17 cellular contexts compared by ENCODE assay signal in genomic region chr5:119379929-119380328, GRCh38. TPM values are rescaled to one million over a fixed set of nuclear protein-coding genes. Genes with fewer than 3 reads are reported as not detected.
DNase-seq lines count a peak whose midpoint lies in the region; ATAC-seq and TF ChIP-seq lines count a peak whose summit lies in the region.
"Had no signal": no experiment of that assay in that cellular context is flagged by ENCODE, and none has a peak within 500 bp of the region (broad histone marks: within the 10 kb centered on the region; RNA-seq: fewer than 3 reads in every experiment).

No MANE protein-coding gene starts in this region.

- H3K9me3 ChIP-seq in IMR-90 (ENCODE audit: control insufficient read depth, insufficient read depth, low read length) (no peaks in the 10 kb centered on the region), stomach smooth muscle (ENCODE audit: control insufficient read depth in 2 of 2, low read length in 2 of 2) (no peaks in the 10 kb centered on the region), endodermal cell (ENCODE audit: control insufficient read depth, low read length) (no peaks in the 10 kb centered on the region)
- H3K9me3 ChIP-seq: body of pancreas, gastrocnemius medialis had no signal

- no peak for TF ChIP-seq POLR2A in IMR-90 (IDR thresholded peaks at IDR 0.05; ENCODE audit: low read depth, low read length)

- no peak for DNase-seq in activated naive CD4-positive, alpha-beta T cell treated with anti-CD3 and anti-CD28 coated beads for 36 hours
- DNase-seq in activated naive CD4-positive, alpha-beta T cell treated with anti-CD3 and anti-CD28 coated beads, Interleukin-2, amount 50 U/mL, for 16 hours = no peak
- DNase-seq in IMR-90 (no peak), NK-92 (lab: John Stamatoyannopoulos, UW; ENCODE audit: unreplicated experiment) (no peak), endodermal cell (no peak), hippocampal formation (lab: John Stamatoyannopoulos, UW) (no peak)
- DNase-seq: activated CD4-positive, CD25-positive, alpha-beta regulatory T cell; activated T-cell treated with anti-CD3 and anti-CD28 coated beads, Interleukin-2, amount 50 U/mL, for 4 hours; body of pancreas; gastrocnemius medialis; H9; mesendoderm; NCI-H187 treated with DMSO at 0.1 percent for 48 hours; PC-9 had no signal

- no TSS peak for BruUV-seq in IMR-90 (replicated peaks; lab: Mats Ljungman, UMichigan)

- peak overlapping the region; percentile 73 for H4K5ac ChIP-seq in IMR-90 (ENCODE audit: low read depth, low read length)

- no peaks in the 10 kb centered on the region for H3K27me3 Mint-ChIP-seq in activated naive CD4-positive, alpha-beta T cell treated with anti-CD3 and anti-CD28 coated beads for 36 hours (ENCODE audit: low read depth)
- H3K27me3 Mint-ChIP-seq in dendritic cell treated with granulocyte-macrophage colony-stimulating factor and Interleukin-4, amounts not matched to agents 40 ng/mL and 50 ng/mL, for 4 days = no peaks in the 10 kb centered on the region
- H3K27me3 Mint-ChIP-seq in endodermal cell (ENCODE audit: insufficient read depth) = no peaks in the 10 kb centered on the region

- peak overlapping the region; percentile 81 for H3K18ac ChIP-seq in IMR-90 (ENCODE audit: low read depth, low read length)

- H3K4me1 ChIP-seq in IMR-90 (ENCODE audit: control insufficient read depth, insufficient read depth, low read length) (peaks cover 25% of the 10 kb centered on the region), stomach smooth muscle (ENCODE audit: control insufficient read depth, insufficient read depth, low read length) (peaks cover 7% of the 10 kb centered on the region), endodermal cell (ENCODE audit: control insufficient read depth, insufficient read depth, low read length) (peaks cover 7% of the 10 kb centered on the region)
- H3K4me1 ChIP-seq: body of pancreas, gastrocnemius medialis had no signal

- H3K9me1 ChIP-seq in IMR-90 (ENCODE audit: insufficient read depth, low read length) = peaks cover 10% of the 10 kb centered on the region

- TF ChIP-seq CTCF in IMR-90 (conservative IDR thresholded peaks at IDR 0.05; ENCODE audit: low read depth, low read length) = no peak
- no peak for TF ChIP-seq CTCF in endodermal cell (conservative IDR thresholded peaks at IDR 0.05)

- peak overlapping the region; percentile 53 for H4K91ac ChIP-seq in IMR-90 (ENCODE audit: insufficient read depth, low read depth, low read length)

- no peak overlapping the region for H3K9ac ChIP-seq in IMR-90 (ENCODE audit: low read depth, low read length)
- no peak overlapping the region for H3K9ac ChIP-seq in stomach smooth muscle (ENCODE audit: low read length in 2 of 2)
- no peak overlapping the region for H3K9ac ChIP-seq in endodermal cell (ENCODE audit: extremely low read depth, low read length, poor library complexity, severe bottlenecking)

- TF ChIP-seq RAD21 in IMR-90 (IDR thresholded peaks at IDR 0.05; ENCODE audit: low read length) = no peak

- H3K27ac Mint-ChIP-seq in activated naive CD4-positive, alpha-beta T cell treated with anti-CD3 and anti-CD28 coated beads for 36 hours = peak overlapping the region; percentile 83
- H3K27ac Mint-ChIP-seq in dendritic cell treated with granulocyte-macrophage colony-stimulating factor and Interleukin-4, amounts not matched to agents 40 ng/mL and 50 ng/mL, for 4 days = peak overlapping the region; percentile 44
- H3K27ac Mint-ChIP-seq in endodermal cell = no peak overlapping the region

- H3K27me3 ChIP-seq in IMR-90 (ENCODE audit: control insufficient read depth, insufficient read depth, low read length) = no peaks in the 10 kb centered on the region
- no peaks in the 10 kb centered on the region for H3K27me3 ChIP-seq in stomach smooth muscle (ENCODE audit: control insufficient read depth in 1 of 2, insufficient read depth in 2 of 2, low read length in 2 of 2)
- H3K27me3 ChIP-seq in endodermal cell (ENCODE audit: control insufficient read depth, insufficient read depth, low read length, poor library complexity, severe bottlenecking) = no peaks in the 10 kb centered on the region
- H3K27me3 ChIP-seq: body of pancreas, gastrocnemius medialis had no signal

- H3K79me1 ChIP-seq in IMR-90 (ENCODE audit: low read depth in 1 of 2, low read length in 2 of 2) = peaks cover 12 to 24% of the 10 kb centered on the region in 2 experiments; a peak in 3 of 4 replicates

- no peak overlapping the region for H2AK9ac ChIP-seq in IMR-90 (replicated peaks; ENCODE audit: low read depth, low read length, poor library complexity)

- dilution Hi-C loops in IMR-90 (cut with HindIII; ENCODE audit: low sequenced_read_pairs, unreplicated experiment) = no loop called here

- no peak overlapping the region for H3K4me3 Mint-ChIP-seq in activated naive CD4-positive, alpha-beta T cell treated with anti-CD3 and anti-CD28 coated beads for 36 hours
- H3K4me3 Mint-ChIP-seq in dendritic cell treated with granulocyte-macrophage colony-stimulating factor and Interleukin-4, amounts not matched to agents 40 ng/mL and 50 ng/mL, for 4 days = no peak overlapping the region
- H3K4me3 Mint-ChIP-seq in endodermal cell = no peak overlapping the region
- H3K4me3 Mint-ChIP-seq: H9 had no signal

- no peak overlapping the region for H2BK15ac ChIP-seq in IMR-90 (ENCODE audit: low read depth, low read length)

- POLR2A ChIA-PET in IMR-90 (lab: Charles Lee; ENCODE audit: unreplicated experiment) = no interaction called here

- peak overlapping the region; percentile 46; the same call in 1 of the 2 replicates for H3K4ac ChIP-seq in IMR-90 (ENCODE audit: low read depth, low read length)

- no peak overlapping the region for H3K4me2 ChIP-seq in IMR-90 (ENCODE audit: low read depth, low read length)
- H3K4me2 ChIP-seq: PC-9 had no signal

- in situ Hi-C loops in IMR-90 (cut with MboI; ENCODE audit: low sequenced_read_pairs) = no loop called here

- ATAC-seq in IMR-90 (ENCODE audit: low read depth) = no peak
- ATAC-seq: body of pancreas, gastrocnemius medialis, SK-N-SH treated with all-trans-retinoic acid at 6 μM for 48 hours had no signal

- H3K4me1 Mint-ChIP-seq in activated naive CD4-positive, alpha-beta T cell treated with anti-CD3 and anti-CD28 coated beads for 36 hours (ENCODE audit: low read depth) = peaks cover 84% of the 10 kb centered on the region
- peaks cover 68% of the 10 kb centered on the region for H3K4me1 Mint-ChIP-seq in dendritic cell treated with granulocyte-macrophage colony-stimulating factor and Interleukin-4, amounts not matched to agents 40 ng/mL and 50 ng/mL, for 4 days (ENCODE audit: low read depth)
- peaks cover 16% of the 10 kb centered on the region for H3K4me1 Mint-ChIP-seq in endodermal cell

- CTCF ChIA-PET in activated naive CD4-positive, alpha-beta T cell treated with anti-CD3 and anti-CD28 coated beads for 36 hours (lab: Charles Lee) = interaction anchor here (0.8 to 2.1 kb wide), 7 partner anchors 10 to 392 kb away, joined by 3 to 8 read pairs (median 4); partner anchors contain the start of gene DTWD2
- CTCF ChIA-PET in IMR-90 (lab: Yijun Ruan, JAX) = interaction anchor here (0.7 to 1.4 kb wide), 2 partner anchors 33 to 142 kb away, joined by 3 read pairs; no protein-coding TSS in a partner anchor

- no peaks in the 10 kb centered on the region for H3K9me3 Mint-ChIP-seq in activated naive CD4-positive, alpha-beta T cell treated with anti-CD3 and anti-CD28 coated beads for 36 hours
- H3K9me3 Mint-ChIP-seq in dendritic cell treated with granulocyte-macrophage colony-stimulating factor and Interleukin-4, amounts not matched to agents 40 ng/mL and 50 ng/mL, for 4 days = no peaks in the 10 kb centered on the region
- H3K9me3 Mint-ChIP-seq in endodermal cell = no peaks in the 10 kb centered on the region
- H3K9me3 Mint-ChIP-seq: activated T-cell treated with anti-CD3 and anti-CD28 coated beads, Interleukin-2, amount 50 U/mL, for 4 hours; H9 had no signal

- H3K27ac ChIP-seq in IMR-90 (ENCODE audit: insufficient read depth, low read length) = no peak overlapping the region
- peak overlapping the region; percentile 33 for H3K27ac ChIP-seq in stomach smooth muscle (ENCODE audit: low read length)
- no peak overlapping the region for H3K27ac ChIP-seq in endodermal cell (ENCODE audit: low read depth, low read length)
- H3K27ac ChIP-seq: body of pancreas, gastrocnemius medialis, PC-9 had no signal

- intact Hi-C loops in activated naive CD4-positive, alpha-beta T cell treated with anti-CD3 and anti-CD28 coated beads for 36 hours (cut with micrococcal nuclease) = loop anchor here (1.0 kb wide), 1 partner anchor 11 kb away; no protein-coding TSS in a partner anchor
- intact Hi-C loops in IMR-90 (cut with micrococcal nuclease) = no loop called here
- intact Hi-C loops in dendritic cell treated with granulocyte-macrophage colony-stimulating factor and Interleukin-4, amounts not matched to agents 40 ng/mL and 50 ng/mL, for 4 days (cut with micrococcal nuclease) = no loop called here

- no peak overlapping the region for H2AFZ ChIP-seq in IMR-90 (replicated peaks; ENCODE audit: low read length, poor library complexity)
- H2AFZ ChIP-seq: PC-9 had no signal

- H3K14ac ChIP-seq in IMR-90 (replicated peaks; ENCODE audit: low read depth, low read length) = no peak overlapping the region

- no peak overlapping the region for H2BK5ac ChIP-seq in IMR-90 (ENCODE audit: low read depth, low read length, poor library complexity, severe bottlenecking)

- no peaks in the 10 kb centered on the region for H4K20me1 ChIP-seq in IMR-90 (ENCODE audit: insufficient read depth, low read length)

- H3K36me3 Mint-ChIP-seq in activated naive CD4-positive, alpha-beta T cell treated with anti-CD3 and anti-CD28 coated beads for 36 hours (ENCODE audit: low read depth) = peaks cover 38% of the 10 kb centered on the region
- peaks cover 53% of the 10 kb centered on the region for H3K36me3 Mint-ChIP-seq in dendritic cell treated with granulocyte-macrophage colony-stimulating factor and Interleukin-4, amounts not matched to agents 40 ng/mL and 50 ng/mL, for 4 days (ENCODE audit: low read depth)
- no peaks in the 10 kb centered on the region for H3K36me3 Mint-ChIP-seq in endodermal cell (ENCODE audit: low read depth)

- peak overlapping the region in 1 of 2 experiments; percentile 45; a peak in 1 of 4 replicates for H4K8ac ChIP-seq in IMR-90 (ENCODE audit: low read depth in 2 of 2, low read length in 2 of 2)

- peak overlapping the region; percentile 33 for H2BK20ac ChIP-seq in IMR-90 (ENCODE audit: low read depth, low read length)

- peak overlapping the region; percentile 64; the same call in 1 of the 2 replicates for H2BK120ac ChIP-seq in IMR-90 (ENCODE audit: low read depth, low read length)

- no peak overlapping the region for H3K56ac ChIP-seq in IMR-90 (ENCODE audit: extremely low read depth, insufficient read depth, low read length)

- peak overlapping the region; percentile 49; the same call in 1 of the 2 replicates for H2AK5ac ChIP-seq in IMR-90 (ENCODE audit: low read depth, low read length)

- no peak overlapping the region for H3K23ac ChIP-seq in IMR-90 (ENCODE audit: low read depth, low read length)

- H3K4me3 ChIP-seq in IMR-90 (ENCODE audit: insufficient read depth, low read depth, low read length) = no peak overlapping the region
- H3K4me3 ChIP-seq in stomach smooth muscle (ENCODE audit: low read length in 2 of 2) = no peak overlapping the region
- no peak overlapping the region for H3K4me3 ChIP-seq in endodermal cell (ENCODE audit: low read length)
- H3K4me3 ChIP-seq: body of pancreas, gastrocnemius medialis, PC-9 had no signal

- H3K36me3 ChIP-seq in IMR-90 (ENCODE audit: control insufficient read depth, insufficient read depth, low read length) (no peaks in the 10 kb centered on the region), stomach smooth muscle (ENCODE audit: control insufficient read depth in 2 of 2, insufficient read depth in 2 of 2, low read length in 2 of 2) (no peaks in the 10 kb centered on the region), endodermal cell (ENCODE audit: control insufficient read depth, insufficient read depth, low read length) (peaks cover 4% of the 10 kb centered on the region)
- H3K36me3 ChIP-seq: gastrocnemius medialis had no signal

RNA-seq across cellular contexts. Expression of gene TNFAIP8, which starts 24.1 kb away (rescaled TPM):
- total RNA-seq in activated naive CD4-positive, alpha-beta T cell treated with anti-CD3 and anti-CD28 coated beads for 36 hours = 100 to 1,000 TPM; 141 to 142 TPM
- total RNA-seq in IMR-90 (2012; rRNA removed) (29.9 and 42.5 TPM in 2 replicates), endodermal cell (10 to 100 TPM; 29.6 to 39.5 TPM)
- polyA plus RNA-seq in IMR-90 (2012; rRNA removed) = 16.2 and 20.3 TPM in 2 replicates
- polyA plus RNA-seq in IMR-90 (2012; cell fraction: cytosol; rRNA removed) = 2.1 and 6.1 TPM in 2 replicates
- 1.7 and 6.6 TPM in 2 replicates for polyA plus RNA-seq in IMR-90 (2012; cell fraction: nucleus; rRNA removed; ENCODE audit: low replicate concordance)
- polyA plus RNA-seq in endodermal cell (2013, experiment 1 of 2) = 16.1 TPM
- polyA plus RNA-seq in endodermal cell (2013, experiment 2 of 2) = 14.5 TPM
